Comparison of ENCODE assay signal across 8 cellular contexts in the genomic region with DNA sequence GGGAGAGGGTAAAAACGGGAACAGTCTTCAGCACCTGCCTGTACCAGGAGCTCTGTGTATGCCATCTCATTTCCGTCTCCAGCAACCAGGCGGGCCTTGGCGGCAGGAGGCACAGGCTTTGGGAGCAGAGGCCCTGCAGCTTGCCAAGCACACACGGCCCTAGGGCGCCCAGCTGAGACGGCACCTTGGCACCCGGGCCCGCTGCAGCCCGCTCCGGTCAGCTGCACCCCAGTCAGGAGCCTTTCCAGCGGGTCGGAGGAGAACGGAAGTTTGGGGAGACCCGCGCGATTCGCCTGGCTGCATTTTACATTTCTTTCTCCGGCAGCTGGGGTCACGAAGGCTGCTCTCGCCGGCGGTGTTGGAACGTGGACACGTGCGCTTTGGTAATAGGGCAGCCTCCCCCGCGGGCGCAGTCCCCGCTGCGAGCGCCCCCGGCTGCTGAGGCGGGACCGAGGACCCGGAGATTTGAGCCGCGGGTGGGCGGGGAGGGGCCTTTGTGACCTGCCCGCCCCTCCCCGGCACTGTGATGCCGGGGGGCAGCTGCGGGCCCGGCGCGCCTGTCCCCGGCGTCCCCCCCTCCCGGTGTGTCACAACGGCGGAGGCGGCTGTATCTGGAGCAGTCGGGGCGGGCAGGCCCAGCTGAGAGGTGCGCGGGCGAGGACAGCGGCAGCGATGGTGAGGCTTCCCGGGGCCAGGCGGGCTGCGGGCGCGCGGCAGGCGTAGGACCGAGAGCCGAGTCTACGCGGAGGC. TPM values are rescaled to one million over a fixed set of nuclear protein-coding genes. Genes with fewer than 3 reads are reported as not detected.
DNase-seq lines count a peak whose midpoint lies in the region; ATAC-seq and TF ChIP-seq lines count a peak whose summit lies in the region.

A gene (plus strand): TSS at position 616 of the 750 bp plus-strand sequence. CDS start 57 bp downstream, at position 673.

- peak within 1 kb of the TSS; percentile 46 for H3K4me3 Mint-ChIP-seq in activated CD4-positive, alpha-beta T cell treated with anti-CD3 and anti-CD28 coated beads for 36 hours
- peak within 1 kb of the TSS; percentile 30 to 77 (median 65) for H3K4me3 Mint-ChIP-seq in naive thymus-derived CD4-positive, alpha-beta T cell

- POLR2A ChIA-PET in activated CD4-positive, alpha-beta T cell treated with anti-CD3 and anti-CD28 coated beads for 36 hours (lab: Charles Lee): interaction anchor here (1.0 kb wide), 1 partner anchor 40 kb away, joined by 4 read pairs; a partner anchor contains a TSS
- POLR2A ChIA-PET in naive thymus-derived CD4-positive, alpha-beta T cell (lab: Charles Lee): no interaction called here

- H3K9me3 Mint-ChIP-seq in activated CD4-positive, alpha-beta T cell treated with anti-CD3 and anti-CD28 coated beads for 36 hours (ENCODE audit: low read depth): peaks cover 10% of the 10 kb centered on the region
- H3K9me3 Mint-ChIP-seq in naive thymus-derived CD4-positive, alpha-beta T cell: peaks cover 0 to 20% (median 7%) of the 10 kb centered on the region in 11 donors

- H3K27ac ChIP-seq in naive thymus-derived CD4-positive, alpha-beta T cell (ENCODE audit: low read depth, low read length): no peak within 1 kb of the TSS
- no peak within 1 kb of the TSS for H3K27ac ChIP-seq in transverse colon

- TF ChIP-seq CTCF in fibroblast of mammary gland (conservative IDR thresholded peaks at IDR 0.05; ENCODE audit: control insufficient read depth, insufficient read depth, low read depth, low read length) (no peak), transverse colon (IDR thresholded peaks at IDR 0.05) (no peak)

- no peak within 1 kb of the TSS for H3K27ac Mint-ChIP-seq in activated CD4-positive, alpha-beta T cell treated with anti-CD3 and anti-CD28 coated beads for 36 hours
- H3K27ac Mint-ChIP-seq in naive thymus-derived CD4-positive, alpha-beta T cell: no peak within 1 kb of the TSS

- in situ Hi-C loops in transverse colon (cut with MboI; ENCODE audit: low pct_ligation_motif_present in 1 of 4, low pct_unique_long_range_greater_than_20kb in 1 of 4, low sequenced_read_pairs in 3 of 4): no loop called here

- peak; percentile 62 for ATAC-seq in activated CD4-positive, alpha-beta T cell treated with anti-CD3 and anti-CD28 coated beads for 36 hours
- peak; percentile 43 for ATAC-seq in naive thymus-derived CD4-positive, alpha-beta T cell

- intact Hi-C loops in activated CD4-positive, alpha-beta T cell treated with anti-CD3 and anti-CD28 coated beads for 36 hours (cut with DNase I, micrococcal nuclease): loop anchor here (2.0 to 5.0 kb wide), 3 partner anchors 33 to 40 kb away; a partner anchor contains a TSS
- intact Hi-C loops in naive thymus-derived CD4-positive, alpha-beta T cell (cut with micrococcal nuclease): no loop called here
- intact Hi-C loops in transverse colon (cut with DNase I; ENCODE audit: low total_unique reads): no loop called here

- CTCF ChIA-PET in activated CD4-positive, alpha-beta T cell treated with anti-CD3 and anti-CD28 coated beads for 36 hours (lab: Charles Lee): interaction anchor here (0.5 to 1.2 kb wide), 3 partner anchors 38 to 130 kb away, joined by 3 read pairs; no protein-coding TSS in a partner anchor
- CTCF ChIA-PET in naive thymus-derived CD4-positive, alpha-beta T cell (lab: Charles Lee): no interaction called here

- H3K36me3 ChIP-seq in naive thymus-derived CD4-positive, alpha-beta T cell (ENCODE audit: control insufficient read depth in 2 of 3, insufficient read depth in 3 of 3, low read length in 3 of 3): no peaks in the 10 kb centered on the region
- H3K36me3 ChIP-seq in transverse colon: no peaks in the 10 kb centered on the region

- H3K4me1 ChIP-seq in naive thymus-derived CD4-positive, alpha-beta T cell (ENCODE audit: control insufficient read depth in 2 of 2, insufficient read depth in 2 of 2, low read length in 2 of 2): peaks cover 6 to 17% of the 10 kb centered on the region in 2 donors
- H3K4me1 ChIP-seq in transverse colon: peaks cover 0 to 17% (median 15%) of the 10 kb centered on the region in 4 donors

- peaks cover 0 to 3% of the 10 kb centered on the region in 2 donors for H3K27me3 ChIP-seq in naive thymus-derived CD4-positive, alpha-beta T cell (ENCODE audit: control insufficient read depth in 2 of 2, insufficient read depth in 2 of 2, low read length in 2 of 2)
- H3K27me3 ChIP-seq in transverse colon: peaks cover 31% of the 10 kb centered on the region

- H3K4me1 Mint-ChIP-seq in activated CD4-positive, alpha-beta T cell treated with anti-CD3 and anti-CD28 coated beads for 36 hours: peaks cover 51% of the 10 kb centered on the region
- peaks cover 20 to 28% (median 22%) of the 10 kb centered on the region in 7 donors for H3K4me1 Mint-ChIP-seq in naive thymus-derived CD4-positive, alpha-beta T cell

- H3K36me3 Mint-ChIP-seq in activated CD4-positive, alpha-beta T cell treated with anti-CD3 and anti-CD28 coated beads for 36 hours (ENCODE audit: low read depth): peaks cover 13% of the 10 kb centered on the region
- peaks cover 0 to 16% (median 7%) of the 10 kb centered on the region in 5 donors for H3K36me3 Mint-ChIP-seq in naive thymus-derived CD4-positive, alpha-beta T cell

- H3K27me3 Mint-ChIP-seq in activated CD4-positive, alpha-beta T cell treated with anti-CD3 and anti-CD28 coated beads for 36 hours: peaks cover 39% of the 10 kb centered on the region
- peaks cover 28 to 56% (median 45%) of the 10 kb centered on the region in 5 donors for H3K27me3 Mint-ChIP-seq in naive thymus-derived CD4-positive, alpha-beta T cell

- no peak for TF ChIP-seq EP300 in transverse colon (IDR thresholded peaks at IDR 0.05; ENCODE audit: low read depth)

- TF ChIP-seq POLR2A in transverse colon (IDR thresholded peaks at IDR 0.05): no peak

- peaks cover 0 to 4% (median 0%) of the 10 kb centered on the region in 3 experiments for H3K9me3 ChIP-seq in naive thymus-derived CD4-positive, alpha-beta T cell (ENCODE audit: control insufficient read depth in 2 of 3, low read length in 3 of 3)
- no peaks in the 10 kb centered on the region for H3K9me3 ChIP-seq in transverse colon

- peak; percentile 68 for DNase-seq in activated CD4-positive, alpha-beta T cell treated with anti-CD3 and anti-CD28 coated beads for 36 hours
- no peak for DNase-seq in activated CD4-positive, alpha-beta T cell treated with anti-CD3 and anti-CD28 coated beads for 1 hour
- peak; percentile 79 for DNase-seq in NCI-H146 (lab: John Stamatoyannopoulos, UW)
- DNase-seq in activated CD8-positive, alpha-beta memory T cell treated with anti-CD3 and anti-CD28 coated beads, Interleukin-2, amount 50 U/mL, for 4 hours: peak; percentile 54
- no peak for DNase-seq in fibroblast of mammary gland (ENCODE audit: low read depth)
- peak in 2 of 9 donors; percentile 7 to 59 for DNase-seq in naive thymus-derived CD4-positive, alpha-beta T cell
- peak; percentile 25 for DNase-seq in transverse colon
- no peak for DNase-seq in GM19238 (ENCODE audit: insufficient read length, low spot score)

- WGBS in transverse colon (ENCODE audit: low coverage in 1 of 2), 2 donors: 0 to 2% methylated on average over 4 to 23 of the region's 70 CpGs

- H3K4me3 ChIP-seq in fibroblast of mammary gland (ENCODE audit: control insufficient read depth, low read depth, low read length) (peak within 1 kb of the TSS; percentile 19), transverse colon (peak within 1 kb of the TSS; percentile 14 to 51 (median 35))
- no peak within 1 kb of the TSS for H3K4me3 ChIP-seq in naive thymus-derived CD4-positive, alpha-beta T cell (ENCODE audit: low read length)

RNA-seq across cellular contexts. Expression of the gene that starts here (rescaled TPM):
- total RNA-seq in activated CD4-positive, alpha-beta T cell treated with anti-CD3 and anti-CD28 coated beads for 36 hours: 1 to 10 TPM; 1.9 to 2.6 TPM
- 1 to 10 TPM; 1.6 to 3.5 (median 3.2) TPM for total RNA-seq in naive thymus-derived CD4-positive, alpha-beta T cell
- under 1 TPM; 0.33 to 0.39 TPM for polyA plus RNA-seq in naive thymus-derived CD4-positive, alpha-beta T cell
- total RNA-seq in transverse colon: 1 to 10 TPM in 3 of 4 donors, not detected in 1; 1.4 to 3.0 (median 2.0) TPM

Comparison
In these comparisons a context has a peak if more than half of its experiments do, and no peak if none do; other contexts are left out.
1. DNase-seq: peak in activated CD4-positive, alpha-beta T cell treated with anti-CD3 and anti-CD28 coated beads for 36 hours (single experiment), NCI-H146 (single experiment), activated CD8-positive, alpha-beta memory T cell treated with anti-CD3 and anti-CD28 coated beads, Interleukin-2, amount 50 U/mL, for 4 hours (single experiment) and transverse colon (single experiment); none in activated CD4-positive, alpha-beta T cell treated with anti-CD3 and anti-CD28 coated beads for 1 hour (single experiment), fibroblast of mammary gland (single experiment) and GM19238 (single experiment).
2. intact Hi-C loops: an anchor here in activated CD4-positive, alpha-beta T cell treated with anti-CD3 and anti-CD28 coated beads for 36 hours (2.0 to 5.0 kb wide); none called in naive thymus-derived CD4-positive, alpha-beta T cell and transverse colon.